In genomic region chr7:103141753-103142404, GRCh38 we compare ENCODE assay signal across 17 cellular contexts. TPM values are rescaled to one million over a fixed set of nuclear protein-coding genes. Genes with fewer than 3 reads are reported as not detected.
A peak's percentile ranks its signal among the peaks of the same experiment; 100 is the strongest.
DNase-seq lines count a peak whose midpoint lies in the region; ATAC-seq, FAIRE-seq and TF ChIP-seq lines count a peak whose summit lies in the region.
"Had no signal": no experiment of that assay in that cellular context is flagged by ENCODE, and none has a peak within 500 bp of the region (broad histone marks: within the 10 kb centered on the region; RNA-seq: fewer than 3 reads in every experiment).

No MANE protein-coding gene starts in this region.

- H3K27ac ChIP-seq in RWPE2 (ENCODE audit: poor library complexity, severe bottlenecking) (no peak overlapping the region), pancreas (peak overlapping the region in 1 of 4 donors; percentile 41), GM23248 (no peak overlapping the region)
- H3K27ac ChIP-seq: BLaER1 treated with 17β-estradiol and CSF1 and Interleukin-3, amounts not matched to agents 10 nM and 100 nM; heart right ventricle; vagina had no signal

- H3K9me2 ChIP-seq in GM23248 (ENCODE audit: insufficient read depth), result no peaks in the 10 kb centered on the region

- no peak overlapping the region for H2AFZ ChIP-seq in GM23248

- H3K9me3 ChIP-seq in RWPE2 (ENCODE audit: severe bottlenecking) (no peaks in the 10 kb centered on the region), pancreas (no peaks in the 10 kb centered on the region), GM23248 (ENCODE audit: low read depth) (no peaks in the 10 kb centered on the region)
- H3K9me3 ChIP-seq: heart right ventricle, vagina had no signal

- H3K9me3 Mint-ChIP-seq in osteocyte (ENCODE audit: unreplicated experiment), result no peaks in the 10 kb centered on the region
- H3K9me3 Mint-ChIP-seq: stimulated activated naive CD8-positive, alpha-beta T cell treated with anti-CD3 and anti-CD28 coated beads, Interleukin-15, Interleukin-2, amounts not matched to agents 100 ng/mL and 50 ng/mL, for 24 hours had no signal

- TF ChIP-seq POLR2A in H54 (IDR thresholded peaks at IDR 0.05; ENCODE audit: low read depth, low read length), result no peak

- TF ChIP-seq CTCF in RWPE2 (IDR thresholded peaks at IDR 0.05; ENCODE audit: poor library complexity, severe bottlenecking) (no peak), pancreas (IDR thresholded peaks at IDR 0.05) (no peak), osteocyte (IDR thresholded peaks at IDR 0.05) (no peak)

- H3K27me3 Mint-ChIP-seq in osteocyte (ENCODE audit: unreplicated experiment), result no peaks in the 10 kb centered on the region
- H3K27me3 Mint-ChIP-seq: activated naive CD8-positive, alpha-beta T cell treated with anti-CD3 and anti-CD28 coated beads for 36 hours; stimulated activated naive CD8-positive, alpha-beta T cell treated with anti-CD3 and anti-CD28 coated beads, Interleukin-15, Interleukin-2, amounts not matched to agents 100 ng/mL and 50 ng/mL, for 24 hours had no signal

- no peak overlapping the region for H3K4me3 Mint-ChIP-seq in osteocyte (ENCODE audit: unreplicated experiment)
- H3K4me3 Mint-ChIP-seq: activated naive CD8-positive, alpha-beta T cell treated with anti-CD3 and anti-CD28 coated beads for 36 hours; stimulated activated naive CD8-positive, alpha-beta T cell treated with anti-CD3 and anti-CD28 coated beads, Interleukin-15, Interleukin-2, amounts not matched to agents 100 ng/mL and 50 ng/mL, for 24 hours had no signal

- no peaks in the 10 kb centered on the region for H3F3A ChIP-seq in GM23248 (ENCODE audit: insufficient read depth)

- H3K36me3 Mint-ChIP-seq in osteocyte (ENCODE audit: unreplicated experiment), result no peaks in the 10 kb centered on the region

- H3K27me3 ChIP-seq in RWPE2 (ENCODE audit: insufficient read depth, poor library complexity, severe bottlenecking), result no peaks in the 10 kb centered on the region
- no peaks in the 10 kb centered on the region for H3K27me3 ChIP-seq in pancreas
- H3K27me3 ChIP-seq in GM23248 (replicated peaks; ENCODE audit: insufficient read depth), result no peaks in the 10 kb centered on the region
- H3K27me3 ChIP-seq: BLaER1 treated with 17β-estradiol and CSF1 and Interleukin-3, amounts not matched to agents 10 nM and 100 nM; heart right ventricle; vagina had no signal

- WGBS in pancreas, 2 donors, result 81 to 88% methylated on average over 8 of the region's 8 CpGs
- 98% methylated on average over 8 of the region's 8 CpGs for WGBS in GM23248 (ENCODE audit: low coverage in 1 of 2, low lambda C conversion rate in 2 of 2, missing lambda C conversion rate in 2 of 2), 2 experiments

- peak; percentile 66 for ATAC-seq in RWPE2 (ENCODE audit: low read depth)
- peak; percentile 42 to 73 (median 69) for ATAC-seq in pancreas
- ATAC-seq in HG02798 (IDR thresholded peaks at IDR 0.05; ENCODE audit: poor library complexity, unreplicated experiment), result no peak
- ATAC-seq: heart right ventricle had no signal

- no peaks in the 10 kb centered on the region for H3K36me3 ChIP-seq in RWPE2 (ENCODE audit: low read depth)
- no peaks in the 10 kb centered on the region for H3K36me3 ChIP-seq in pancreas
- no peaks in the 10 kb centered on the region for H3K36me3 ChIP-seq in GM23248 (ENCODE audit: low read depth)
- H3K36me3 ChIP-seq: heart right ventricle, vagina had no signal

- no peak overlapping the region for H3K4me2 ChIP-seq in GM23248 (ENCODE audit: unreplicated experiment)

- DNase-seq in H54 (ENCODE audit: insufficient read length, low spot score), result peak; percentile 23
- DNase-seq in RWPE2 (ENCODE audit: low spot score), result no peak
- DNase-seq in dermis blood vessel endothelial cell, result peak; percentile 15
- no peak for DNase-seq in pancreas
- DNase-seq in GM23248, result no peak
- DNase-seq in NCI-H2227 treated with DMSO at 0.1 percent for 48 hours (lab: John Stamatoyannopoulos, UW), result no peak
- no peak for DNase-seq in osteocyte (ENCODE audit: extremely low spot score, unreplicated experiment)
- DNase-seq: activated CD4-positive, CD25-positive, alpha-beta regulatory T cell treated with anti-CD3 and anti-CD28 coated beads, Interleukin-2, amount 50 U/mL, for 72 hours; activated naive CD8-positive, alpha-beta T cell treated with anti-CD3 and anti-CD28 coated beads for 36 hours; heart right ventricle; KG1; NCI-H1436 treated with DMSO at 0.1 percent for 48 hours; NCI-H510A had no signal

- peaks cover 8% of the 10 kb centered on the region for H3K4me1 Mint-ChIP-seq in osteocyte (ENCODE audit: unreplicated experiment)

- peaks cover 27% of the 10 kb centered on the region for H3K79me2 ChIP-seq in GM23248 (ENCODE audit: insufficient read depth)

- H3K4me1 ChIP-seq in RWPE2 (ENCODE audit: insufficient read depth, poor library complexity, severe bottlenecking) (peaks cover 7% of the 10 kb centered on the region), pancreas (peaks cover 0 to 6% (median 0%) of the 10 kb centered on the region in 3 donors), GM23248 (ENCODE audit: insufficient read depth) (peaks cover under 1% of the 10 kb centered on the region; the same call in 1 of the 2 replicates)

- no peak overlapping the region for H3K4me3 ChIP-seq in RWPE2 (ENCODE audit: severe bottlenecking)
- H3K4me3 ChIP-seq in pancreas, result no peak overlapping the region
- H3K4me3 ChIP-seq in GM23248, result no peak overlapping the region
- H3K4me3 ChIP-seq: BLaER1 treated with 17β-estradiol and CSF1 and Interleukin-3, amounts not matched to agents 10 nM and 100 nM; heart right ventricle; vagina had no signal

- H3K27ac Mint-ChIP-seq in osteocyte (ENCODE audit: unreplicated experiment), result no peak overlapping the region
- H3K27ac Mint-ChIP-seq: activated naive CD8-positive, alpha-beta T cell treated with anti-CD3 and anti-CD28 coated beads for 36 hours; stimulated activated naive CD8-positive, alpha-beta T cell treated with anti-CD3 and anti-CD28 coated beads, Interleukin-15, Interleukin-2, amounts not matched to agents 100 ng/mL and 50 ng/mL, for 24 hours had no signal

- no peak overlapping the region for H3K9ac ChIP-seq in GM23248
- H3K9ac ChIP-seq: BLaER1 treated with 17β-estradiol and CSF1 and Interleukin-3, amounts not matched to agents 10 nM and 100 nM had no signal

- no peaks in the 10 kb centered on the region for H4K20me1 ChIP-seq in GM23248 (ENCODE audit: insufficient read depth)
- H4K20me1 ChIP-seq: BLaER1 treated with 17β-estradiol and CSF1 and Interleukin-3, amounts not matched to agents 10 nM and 100 nM had no signal

- intact Hi-C loops in pancreas (cut with DNase I), result no loop called here

- in situ Hi-C loops in GM23248 (cut with MboI), result no loop called here

- FAIRE-seq in H54 (lab: Jason Lieb, UNC), result no peak
- no peak for FAIRE-seq in pancreas (lab: Jason Lieb, UNC)

RNA-seq across cellular contexts. Expression of gene NAPEPLD, which starts 7.0 kb away (rescaled TPM):
- total RNA-seq in dermis blood vessel endothelial cell (5.4 and 6.4 TPM in 2 replicates), pancreas (10 to 100 TPM in 1 of 6 donors, 1 to 10 TPM in 5; 4.6 to 12.4 (median 5.5) TPM), osteocyte (11.6 and 12.9 TPM in 2 replicates)
- polyA plus RNA-seq in pancreas (1 to 10 TPM; 3.1 to 5.0 TPM), GM23248 (2016; fragmentation: Nextera tagmentation; extraction: Ambion mirVana) (9.9 and 10.8 TPM in 2 replicates)
- total RNA-seq in GM23248 (2014; rRNA removed; shearing (Covaris generic)), result 4.4 and 21.1 TPM in 2 replicates

Comparison
In these comparisons a context has a peak if more than half of its experiments do, and no peak if none do; other contexts are left out.
1. DNase-seq: peak in H54 (single experiment) and dermis blood vessel endothelial cell (single experiment); none in RWPE2 (single experiment), pancreas (0 of 6), GM23248 (single experiment), NCI-H2227 treated with DMSO at 0.1 percent for 48 hours (single experiment) and osteocyte (single experiment).